1 cellular context compared by ENCODE assay signal in the genomic region with DNA sequence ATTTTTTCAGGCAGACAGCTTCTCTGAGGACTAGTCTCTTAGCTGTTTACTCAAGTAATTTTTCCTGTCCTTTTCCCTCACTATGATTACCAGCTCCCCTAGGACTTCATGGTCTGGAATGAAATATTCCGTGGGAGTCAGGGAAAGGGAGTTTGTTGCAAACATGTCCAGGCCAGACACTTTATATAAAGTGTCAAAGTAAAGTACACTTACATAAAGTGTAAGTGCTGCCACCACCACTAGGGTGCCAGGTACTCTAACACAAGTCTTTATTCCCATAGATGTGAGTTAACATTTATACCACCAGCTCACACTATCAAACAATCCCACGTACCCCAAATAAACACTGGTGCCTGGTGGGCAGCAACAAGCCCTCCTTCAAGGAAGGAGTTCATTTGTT.
TF ChIP-seq lines count a peak whose summit lies in the region.

No MANE protein-coding gene starts in this region.

TF ChIP-seq in HepG2, 621 proteins besides CTCF, POLR2A, EP300 and RAD21 (continued from another document):
- TF ChIP-seq, protein P1, sequence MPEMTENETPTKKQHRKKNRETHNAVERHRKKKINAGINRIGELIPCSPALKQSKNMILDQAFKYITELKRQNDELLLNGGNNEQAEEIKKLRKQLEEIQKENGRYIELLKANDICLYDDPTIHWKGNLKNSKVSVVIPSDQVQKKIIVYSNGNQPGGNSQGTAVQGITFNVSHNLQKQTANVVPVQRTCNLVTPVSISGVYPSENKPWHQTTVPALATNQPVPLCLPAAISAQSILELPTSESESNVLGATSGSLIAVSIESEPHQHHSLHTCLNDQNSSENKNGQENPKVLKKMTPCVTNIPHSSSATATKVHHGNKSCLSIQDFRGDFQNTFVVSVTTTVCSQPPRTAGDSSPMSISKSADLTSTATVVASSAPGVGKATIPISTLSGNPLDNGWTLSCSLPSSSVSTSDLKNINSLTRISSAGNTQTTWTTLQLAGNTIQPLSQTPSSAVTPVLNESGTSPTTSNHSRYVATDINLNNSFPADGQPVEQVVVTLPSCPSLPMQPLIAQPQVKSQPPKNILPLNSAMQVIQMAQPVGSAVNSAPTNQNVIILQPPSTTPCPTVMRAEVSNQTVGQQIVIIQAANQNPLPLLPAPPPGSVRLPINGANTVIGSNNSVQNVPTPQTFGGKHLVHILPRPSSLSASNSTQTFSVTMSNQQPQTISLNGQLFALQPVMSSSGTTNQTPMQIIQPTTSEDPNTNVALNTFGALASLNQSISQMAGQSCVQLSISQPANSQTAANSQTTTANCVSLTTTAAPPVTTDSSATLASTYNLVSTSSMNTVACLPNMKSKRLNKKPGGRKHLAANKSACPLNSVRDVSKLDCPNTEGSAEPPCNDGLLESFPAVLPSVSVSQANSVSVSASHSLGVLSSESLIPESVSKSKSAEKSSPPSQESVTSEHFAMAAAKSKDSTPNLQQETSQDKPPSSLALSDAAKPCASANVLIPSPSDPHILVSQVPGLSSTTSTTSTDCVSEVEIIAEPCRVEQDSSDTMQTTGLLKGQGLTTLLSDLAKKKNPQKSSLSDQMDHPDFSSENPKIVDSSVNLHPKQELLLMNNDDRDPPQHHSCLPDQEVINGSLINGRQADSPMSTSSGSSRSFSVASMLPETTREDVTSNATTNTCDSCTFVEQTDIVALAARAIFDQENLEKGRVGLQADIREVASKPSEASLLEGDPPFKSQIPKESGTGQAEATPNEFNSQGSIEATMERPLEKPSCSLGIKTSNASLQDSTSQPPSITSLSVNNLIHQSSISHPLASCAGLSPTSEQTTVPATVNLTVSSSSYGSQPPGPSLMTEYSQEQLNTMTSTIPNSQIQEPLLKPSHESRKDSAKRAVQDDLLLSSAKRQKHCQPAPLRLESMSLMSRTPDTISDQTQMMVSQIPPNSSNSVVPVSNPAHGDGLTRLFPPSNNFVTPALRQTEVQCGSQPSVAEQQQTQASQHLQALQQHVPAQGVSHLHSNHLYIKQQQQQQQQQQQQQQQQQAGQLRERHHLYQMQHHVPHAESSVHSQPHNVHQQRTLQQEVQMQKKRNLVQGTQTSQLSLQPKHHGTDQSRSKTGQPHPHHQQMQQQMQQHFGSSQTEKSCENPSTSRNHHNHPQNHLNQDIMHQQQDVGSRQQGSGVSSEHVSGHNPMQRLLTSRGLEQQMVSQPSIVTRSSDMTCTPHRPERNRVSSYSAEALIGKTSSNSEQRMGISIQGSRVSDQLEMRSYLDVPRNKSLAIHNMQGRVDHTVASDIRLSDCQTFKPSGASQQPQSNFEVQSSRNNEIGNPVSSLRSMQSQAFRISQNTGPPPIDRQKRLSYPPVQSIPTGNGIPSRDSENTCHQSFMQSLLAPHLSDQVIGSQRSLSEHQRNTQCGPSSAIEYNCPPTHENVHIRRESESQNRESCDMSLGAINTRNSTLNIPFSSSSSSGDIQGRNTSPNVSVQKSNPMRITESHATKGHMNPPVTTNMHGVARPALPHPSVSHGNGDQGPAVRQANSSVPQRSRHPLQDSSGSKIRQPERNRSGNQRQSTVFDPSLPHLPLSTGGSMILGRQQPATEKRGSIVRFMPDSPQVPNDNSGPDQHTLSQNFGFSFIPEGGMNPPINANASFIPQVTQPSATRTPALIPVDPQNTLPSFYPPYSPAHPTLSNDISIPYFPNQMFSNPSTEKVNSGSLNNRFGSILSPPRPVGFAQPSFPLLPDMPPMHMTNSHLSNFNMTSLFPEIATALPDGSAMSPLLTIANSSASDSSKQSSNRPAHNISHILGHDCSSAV (CRISPR knock-in tag; IDR thresholded peaks at IDR 0.05; ENCODE audit: borderline replicate concordance) = no peak
- TF ChIP-seq ZNF598 (CRISPR knock-in tag; IDR thresholded peaks at IDR 0.05; ENCODE audit: borderline replicate concordance) (no peak), ZNF614 (CRISPR knock-in tag; IDR thresholded peaks at IDR 0.05; ENCODE audit: borderline replicate concordance) (no peak), MBD4 (IDR thresholded peaks at IDR 0.05; ENCODE audit: borderline replicate concordance, low read length) (no peak)
- TF ChIP-seq, protein P2, sequence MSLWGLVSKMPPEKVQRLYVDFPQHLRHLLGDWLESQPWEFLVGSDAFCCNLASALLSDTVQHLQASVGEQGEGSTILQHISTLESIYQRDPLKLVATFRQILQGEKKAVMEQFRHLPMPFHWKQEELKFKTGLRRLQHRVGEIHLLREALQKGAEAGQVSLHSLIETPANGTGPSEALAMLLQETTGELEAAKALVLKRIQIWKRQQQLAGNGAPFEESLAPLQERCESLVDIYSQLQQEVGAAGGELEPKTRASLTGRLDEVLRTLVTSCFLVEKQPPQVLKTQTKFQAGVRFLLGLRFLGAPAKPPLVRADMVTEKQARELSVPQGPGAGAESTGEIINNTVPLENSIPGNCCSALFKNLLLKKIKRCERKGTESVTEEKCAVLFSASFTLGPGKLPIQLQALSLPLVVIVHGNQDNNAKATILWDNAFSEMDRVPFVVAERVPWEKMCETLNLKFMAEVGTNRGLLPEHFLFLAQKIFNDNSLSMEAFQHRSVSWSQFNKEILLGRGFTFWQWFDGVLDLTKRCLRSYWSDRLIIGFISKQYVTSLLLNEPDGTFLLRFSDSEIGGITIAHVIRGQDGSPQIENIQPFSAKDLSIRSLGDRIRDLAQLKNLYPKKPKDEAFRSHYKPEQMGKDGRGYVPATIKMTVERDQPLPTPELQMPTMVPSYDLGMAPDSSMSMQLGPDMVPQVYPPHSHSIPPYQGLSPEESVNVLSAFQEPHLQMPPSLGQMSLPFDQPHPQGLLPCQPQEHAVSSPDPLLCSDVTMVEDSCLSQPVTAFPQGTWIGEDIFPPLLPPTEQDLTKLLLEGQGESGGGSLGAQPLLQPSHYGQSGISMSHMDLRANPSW (CRISPR knock-in tag; IDR thresholded peaks at IDR 0.05; ENCODE audit: borderline replicate concordance) = no peak
TF ChIP-seq in HepG2: peak in this region for 0.
